In the genomic region with DNA sequence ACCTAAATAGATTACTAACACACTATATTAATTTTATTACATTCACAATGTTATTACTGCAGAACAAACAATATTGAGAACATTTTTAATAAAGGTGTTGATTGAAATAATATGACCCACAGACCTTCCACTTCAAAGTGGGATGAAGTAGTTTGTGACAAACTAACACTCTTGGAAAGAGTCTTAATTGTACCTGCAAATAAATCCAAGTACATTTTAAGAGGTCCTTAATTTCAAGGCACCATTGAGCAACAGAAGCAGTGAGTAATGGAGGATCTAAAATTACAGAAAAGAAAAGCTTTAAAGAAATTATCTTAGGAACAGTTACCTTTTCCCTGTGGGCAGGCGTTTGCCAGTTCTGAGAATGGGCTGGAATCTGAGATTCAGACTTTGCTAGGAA, we compare ENCODE assay signal across 22 cellular contexts.
"Had no signal": no experiment of that assay in that cellular context is flagged by ENCODE, and none has a peak within 500 bp of the region (broad histone marks: within the 10 kb centered on the region; RNA-seq: fewer than 3 reads in every experiment).

No MANE protein-coding gene starts in this region.

- DNase-seq: Kasumi-1, MM.1S, NCI-H1092 treated with DMSO at 0.1 percent for 48 hours, NCI-H1436, NCI-H187, NCI-H2029, NCI-H2081 treated with DMSO at 0.1 percent for 48 hours, NCI-H2227 treated with DMSO at 0.1 percent for 48 hours, NCI-H524 treated with DMSO at 0.1 percent for 48 hours, NCI-H69, NCI-H774, Right ventricle myocardium superior, RPMI8226, SIG-M5 had no signal

- H3K27me3 ChIP-seq: SJSA1 had no signal

- H3K9me3 ChIP-seq: SJSA1 had no signal

- H3K27ac Mint-ChIP-seq: IgD-negative memory B cell had no signal

- H3K4me3 ChIP-seq: K562, SJSA1, SK-N-MC had no signal

- H3K27me3 Mint-ChIP-seq: IgD-negative memory B cell had no signal

- H3K36me3 ChIP-seq: SJSA1 had no signal

- ATAC-seq: K562 had no signal

- H3K4me1 Mint-ChIP-seq: IgD-negative memory B cell had no signal

- H3K4me3 Mint-ChIP-seq: IgD-negative memory B cell had no signal

- FAIRE-seq: HTR-8/SVneo, K562, RCC 7860 had no signal

- H3K27ac ChIP-seq: HL-60, KMS-11, SJSA1, SK-N-MC had no signal

- H3K4me2 ChIP-seq: KMS-11 had no signal
